ENCODE assay signal across 10 cellular contexts in genomic region chr3:64291345-64291744, GRCh38.
DNase-seq lines count a peak whose midpoint lies in the region; ATAC-seq and TF ChIP-seq lines count a peak whose summit lies in the region.
"Had no signal": no experiment of that assay in that cellular context is flagged by ENCODE, and none has a peak within 500 bp of the region (broad histone marks: within the 10 kb centered on the region; RNA-seq: fewer than 3 reads in every experiment).

No MANE protein-coding gene starts in this region.

- H3K4me3 ChIP-seq in GM23248: peak overlapping the region; percentile 46
- no peak overlapping the region for H3K4me3 ChIP-seq in SJSA1
- no peak overlapping the region for H3K4me3 ChIP-seq in fibroblast of the aortic adventitia (ENCODE audit: low read depth, low read length)
- H3K4me3 ChIP-seq in gastrocnemius medialis: no peak overlapping the region

- peak overlapping the region; percentile 71 for H3K9ac ChIP-seq in GM23248

- peak; percentile 38 to 71 for ATAC-seq in gastrocnemius medialis
- no peak for ATAC-seq in GM18858 (IDR thresholded peaks at IDR 0.05; ENCODE audit: unreplicated experiment)

- DNase-seq in GM23248 (peak; percentile 97), SJSA1 (ENCODE audit: low read depth in 1 of 2, low spot score in 2 of 2) (peak; percentile 46 to 61), fibroblast of the aortic adventitia (ENCODE audit: low read depth) (peak; percentile 94), gastrocnemius medialis (peak in 1 of 2 donors; percentile 49), NCI-H2107 (lab: John Stamatoyannopoulos, UW) (no peak), NCI-H2171 treated with DMSO at 0.1 percent for 48 hours (lab: John Stamatoyannopoulos, UW) (no peak)
- DNase-seq in activated CD4-positive, alpha-beta T cell treated with anti-CD3 and anti-CD28 coated beads, Interleukin-2, amount 50 U/mL, for 1 hour: no peak
- DNase-seq: activated CD4-positive, alpha-beta memory T cell treated with anti-CD3 and anti-CD28 coated beads for 36 hours; NCI-H524 had no signal

- intact Hi-C loops in gastrocnemius medialis (cut with DNase I; ENCODE audit: low total_unique reads): no loop called here

- no peaks in the 10 kb centered on the region for H4K20me1 ChIP-seq in GM23248 (ENCODE audit: insufficient read depth)

- TF ChIP-seq POLR2A in gastrocnemius medialis (IDR thresholded peaks at IDR 0.05): no peak

- H3K9me3 ChIP-seq in GM23248 (ENCODE audit: low read depth): no peaks in the 10 kb centered on the region
- H3K9me3 ChIP-seq in SJSA1 (replicated peaks): no peaks in the 10 kb centered on the region
- no peaks in the 10 kb centered on the region for H3K9me3 ChIP-seq in gastrocnemius medialis

- no peaks in the 10 kb centered on the region for H3K9me2 ChIP-seq in GM23248 (ENCODE audit: insufficient read depth)

- H3K4me2 ChIP-seq in GM23248 (ENCODE audit: unreplicated experiment): peak overlapping the region; percentile 75

- no peaks in the 10 kb centered on the region for H3K27me3 ChIP-seq in GM23248 (replicated peaks; ENCODE audit: insufficient read depth)
- no peaks in the 10 kb centered on the region for H3K27me3 ChIP-seq in SJSA1 (replicated peaks)
- no peaks in the 10 kb centered on the region for H3K27me3 ChIP-seq in gastrocnemius medialis

- H3K36me3 ChIP-seq in GM23248 (ENCODE audit: low read depth) (no peaks in the 10 kb centered on the region), SJSA1 (no peaks in the 10 kb centered on the region), gastrocnemius medialis (no peaks in the 10 kb centered on the region)

- TF ChIP-seq CTCF in fibroblast of the aortic adventitia (IDR thresholded peaks at IDR 0.05; ENCODE audit: insufficient read depth, low read length) (no peak), gastrocnemius medialis (IDR thresholded peaks at IDR 0.05 in 4 of 5, conservative IDR thresholded peaks at IDR 0.05 in 1 of 5) (no peak)

- peak overlapping the region; percentile 96 for H3K27ac ChIP-seq in GM23248
- H3K27ac ChIP-seq in SJSA1: peak overlapping the region; percentile 49
- peak overlapping the region in 2 of 4 donors; percentile 43 to 46 for H3K27ac ChIP-seq in gastrocnemius medialis

- no peaks in the 10 kb centered on the region for H3K79me2 ChIP-seq in GM23248 (ENCODE audit: insufficient read depth)

- WGBS in GM23248 (ENCODE audit: low coverage in 1 of 2, low lambda C conversion rate in 2 of 2, missing lambda C conversion rate in 2 of 2), 2 experiments: 0 to 4% methylated on average over 3 of the region's 3 CpGs

- H2AFZ ChIP-seq in GM23248: peak overlapping the region; percentile 45

- peaks cover 42% of the 10 kb centered on the region for H3F3A ChIP-seq in GM23248 (ENCODE audit: insufficient read depth)

- in situ Hi-C loops in GM23248 (cut with MboI): no loop called here
- in situ Hi-C loops in gastrocnemius medialis (cut with MboI; ENCODE audit: low sequenced_read_pairs in 4 of 4): no loop called here

- H3K4me1 ChIP-seq in GM23248 (ENCODE audit: insufficient read depth): peaks cover 39% of the 10 kb centered on the region
- H3K4me1 ChIP-seq in SJSA1 (replicated peaks): peaks cover 19% of the 10 kb centered on the region
- H3K4me1 ChIP-seq in gastrocnemius medialis: no peaks in the 10 kb centered on the region

Comparison
In these comparisons a context has a peak if more than half of its experiments do, and no peak if none do; other contexts are left out.
1. DNase-seq: peak in GM23248 (single experiment), SJSA1 (2 of 2) and fibroblast of the aortic adventitia (single experiment); none in activated CD4-positive, alpha-beta T cell treated with anti-CD3 and anti-CD28 coated beads, Interleukin-2, amount 50 U/mL, for 1 hour (single experiment), NCI-H2107 (single experiment) and NCI-H2171 treated with DMSO at 0.1 percent for 48 hours (single experiment).